In the genomic region with DNA sequence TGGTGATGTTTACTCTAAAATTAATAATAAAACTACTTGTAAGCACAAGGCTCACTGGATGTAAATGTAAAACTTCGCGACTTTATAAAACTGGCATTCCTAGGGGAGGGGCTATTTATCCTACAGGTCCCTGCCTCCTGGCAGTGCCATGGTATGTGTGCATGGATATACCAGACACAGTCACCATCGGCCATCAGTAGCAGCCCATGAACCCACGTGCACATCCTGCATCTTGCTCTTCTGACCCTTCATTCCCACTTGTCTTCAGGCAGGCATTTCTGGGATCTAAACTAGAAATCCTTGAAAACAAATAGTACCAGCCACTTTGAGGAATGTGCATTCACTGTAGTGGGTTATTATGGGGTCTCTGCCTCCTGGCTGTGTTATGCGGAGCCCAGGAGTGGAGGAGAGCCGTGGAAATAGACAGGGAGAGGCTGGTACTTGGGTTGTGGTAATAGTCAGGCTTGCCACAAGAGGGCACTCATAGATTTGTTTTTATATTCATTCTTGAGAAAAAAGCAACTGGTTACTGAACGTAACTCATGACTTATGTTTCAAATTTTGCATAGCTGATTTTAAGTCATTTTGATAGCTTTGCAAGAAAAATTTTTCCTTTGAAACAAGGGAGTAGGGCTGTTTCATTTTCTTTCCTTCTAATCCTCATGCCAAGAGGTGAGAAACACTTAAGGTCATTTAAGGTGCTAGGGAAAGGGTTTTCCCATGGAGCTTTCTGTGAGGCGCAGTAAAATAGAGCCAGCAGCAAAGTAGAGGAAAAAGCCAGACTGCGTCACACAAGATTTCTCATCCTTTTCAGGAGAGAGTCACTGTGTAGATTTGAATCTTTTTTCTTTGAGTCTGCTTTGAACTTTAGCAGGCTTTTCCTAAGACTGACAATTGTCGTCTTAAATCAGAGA, we compare ENCODE assay signal across 8 cellular contexts. TPM values are rescaled to one million over a fixed set of nuclear protein-coding genes. Genes with fewer than 3 reads are reported as not detected.
DNase-seq lines count a peak whose midpoint lies in the region; ATAC-seq and TF ChIP-seq lines count a peak whose summit lies in the region.

No MANE protein-coding gene starts in this region.

- no peaks in the 10 kb centered on the region for H3K9me3 ChIP-seq in WERI-Rb-1 (ENCODE audit: severe bottlenecking)

- no peak overlapping the region for H3K4me3 Mint-ChIP-seq in stimulated activated memory B cell treated with anti-CD40 and anti-IgM and Interleukin-4, amounts not matched to agents 10 μg/mL and 1 μg/mL and 100 μg/mL, for 72 hours

- H3K27me3 ChIP-seq in WERI-Rb-1 (ENCODE audit: insufficient read depth, low read depth, severe bottlenecking), result no peaks in the 10 kb centered on the region

- peaks cover 15% of the 10 kb centered on the region for H3K36me3 ChIP-seq in WERI-Rb-1

- H3K9me3 Mint-ChIP-seq in stimulated activated memory B cell treated with anti-CD40 and anti-IgM and Interleukin-4, amounts not matched to agents 10 μg/mL and 1 μg/mL and 100 μg/mL, for 72 hours, result no peaks in the 10 kb centered on the region

- no peak overlapping the region for H3K27ac Mint-ChIP-seq in stimulated activated memory B cell treated with anti-CD40 and anti-IgM and Interleukin-4, amounts not matched to agents 10 μg/mL and 1 μg/mL and 100 μg/mL, for 72 hours

- H3K36me3 Mint-ChIP-seq in stimulated activated memory B cell treated with anti-CD40 and anti-IgM and Interleukin-4, amounts not matched to agents 10 μg/mL and 1 μg/mL and 100 μg/mL, for 72 hours, result peaks cover 13% of the 10 kb centered on the region

- no peak overlapping the region for H3K27ac ChIP-seq in WERI-Rb-1

- peaks cover 5% of the 10 kb centered on the region for H3K4me1 Mint-ChIP-seq in stimulated activated memory B cell treated with anti-CD40 and anti-IgM and Interleukin-4, amounts not matched to agents 10 μg/mL and 1 μg/mL and 100 μg/mL, for 72 hours

- peak; percentile 73 for ATAC-seq in stimulated activated memory B cell treated with anti-CD40 and anti-IgM and Interleukin-4, amounts not matched to agents 10 μg/mL and 1 μg/mL and 100 μg/mL, for 72 hours
- ATAC-seq in GM18502 (IDR thresholded peaks at IDR 0.05; ENCODE audit: poor library complexity, unreplicated experiment), result no peak

- no peaks in the 10 kb centered on the region for H3K27me3 Mint-ChIP-seq in stimulated activated memory B cell treated with anti-CD40 and anti-IgM and Interleukin-4, amounts not matched to agents 10 μg/mL and 1 μg/mL and 100 μg/mL, for 72 hours

- DNase-seq in A172 (ENCODE audit: low spot score), result peak; percentile 48
- peak; percentile 79 for DNase-seq in GM10266 (ENCODE audit: extremely low spot score)
- DNase-seq in NCI-H2107 (lab: John Stamatoyannopoulos, UW), result peak; percentile 52
- DNase-seq in WERI-Rb-1, result peak; percentile 59
- DNase-seq in effector CD8-positive, alpha-beta T cell (lab: John Stamatoyannopoulos, UW), result peak; percentile 22
- peak; percentile 74 to 79 for DNase-seq in lung microvascular endothelial cell (ENCODE audit: low read depth in 2 of 2)

- H3K4me3 ChIP-seq in WERI-Rb-1 (ENCODE audit: low read depth, low read length), result no peak overlapping the region

- TF ChIP-seq CTCF in GM10266 (IDR thresholded peaks at IDR 0.05; ENCODE audit: control insufficient read depth, insufficient read depth, low read depth, missing control alignments), result peak; percentile 63
- TF ChIP-seq CTCF in WERI-Rb-1 (IDR thresholded peaks at IDR 0.05; ENCODE audit: low read depth, low read length), result peak; percentile 57

RNA-seq across cellular contexts. Expression of a gene that starts 17.4 kb away (rescaled TPM):
- 4.8 and 5.7 TPM in 2 replicates for total RNA-seq in A172 (2014; rRNA removed; shearing (Covaris generic))
- under 0.01 TPM in 1 of 2 replicates, not detected in the other for total RNA-seq in lung microvascular endothelial cell

RNA-seq across cellular contexts. Expression of a gene that starts 51.3 kb away (rescaled TPM):
- 10.7 and 11.0 TPM in 2 replicates for total RNA-seq in A172 (2014; rRNA removed; shearing (Covaris generic))
- 16.8 and 21.0 TPM in 2 replicates for total RNA-seq in lung microvascular endothelial cell

Comparison
In these comparisons a context has a peak if more than half of its experiments do, and no peak if none do; other contexts are left out.
1. DNase-seq: peak in every context shown above with its lines; median percentile 79 in GM10266; 76 in lung microvascular endothelial cell; 59 in WERI-Rb-1; 52 in NCI-H2107; 48 in A172; 22 in effector CD8-positive, alpha-beta T cell.